19 cellular contexts compared by ENCODE assay signal in genomic region chr4:118340109-118340508, GRCh38. TPM values are rescaled to one million over a fixed set of nuclear protein-coding genes. Genes with fewer than 3 reads are reported as not detected.
DNase-seq lines count a peak whose midpoint lies in the region; ATAC-seq, FAIRE-seq and TF ChIP-seq lines count a peak whose summit lies in the region.
"Had no signal": no experiment of that assay in that cellular context is flagged by ENCODE, and none has a peak within 500 bp of the region (broad histone marks: within the 10 kb centered on the region; RNA-seq: fewer than 3 reads in every experiment).

No MANE protein-coding gene starts in this region.

- no peaks in the 10 kb centered on the region for H3K9me3 ChIP-seq in GM23248 (ENCODE audit: low read depth)
- H3K9me3 ChIP-seq in IMR-90 (ENCODE audit: control insufficient read depth, insufficient read depth, low read length), result no peaks in the 10 kb centered on the region
- no peaks in the 10 kb centered on the region for H3K9me3 ChIP-seq in SK-N-SH
- H3K9me3 ChIP-seq: BLaER1 had no signal

- no peaks in the 10 kb centered on the region for H3K36me3 ChIP-seq in GM23248 (ENCODE audit: low read depth)
- 0 out of 2 replicates have a peak, but pooled peaks cover 2% of the 10 kb centered on the region for H3K36me3 ChIP-seq in IMR-90 (ENCODE audit: control insufficient read depth, insufficient read depth, low read length)
- H3K36me3 ChIP-seq in SK-N-SH (replicated peaks in 1 of 2; ENCODE audit: control insufficient read depth in 1 of 2, insufficient read depth in 2 of 2, low read length in 1 of 2), result peaks cover 3 to 5% of the 10 kb centered on the region in 2 experiments
- H3K36me3 ChIP-seq: BLaER1 had no signal

- TF ChIP-seq EP300 in SK-N-SH (IDR thresholded peaks at IDR 0.05; ENCODE audit: borderline replicate concordance in 1 of 2, low read depth in 1 of 2, low read length in 1 of 2), result peak in 1 of 2 experiments; percentile 44; a peak in 1 of 4 replicates

- intact Hi-C loops in IMR-90 (cut with micrococcal nuclease), result loop anchor here (10.0 kb wide), 1 partner anchor 165 kb away; no protein-coding TSS in a partner anchor

- TF ChIP-seq RAD21 in IMR-90 (IDR thresholded peaks at IDR 0.05; ENCODE audit: low read length) (no peak), SK-N-SH (IDR thresholded peaks at IDR 0.05; ENCODE audit: low read length) (no peak)

- H3F3A ChIP-seq in GM23248 (ENCODE audit: insufficient read depth) (peaks cover 32% of the 10 kb centered on the region), SK-N-SH (replicated peaks; ENCODE audit: insufficient read depth) (peaks cover 24% of the 10 kb centered on the region)

- H3K27ac ChIP-seq in GM23248 (peak overlapping the region; percentile 80), IMR-90 (ENCODE audit: insufficient read depth, low read length) (peak overlapping the region; percentile 89), SK-N-SH (ENCODE audit: low read depth in 2 of 2, low read length in 1 of 2) (peak overlapping the region; percentile 55 to 92), foreskin keratinocyte (peak overlapping the region; percentile 19)
- H3K27ac ChIP-seq: BLaER1 had no signal

- H2BK15ac ChIP-seq in IMR-90 (ENCODE audit: low read depth, low read length), result peak overlapping the region; percentile 60; the same call in 2 of the 3 replicates

- peak overlapping the region; percentile 79 for H2BK120ac ChIP-seq in IMR-90 (ENCODE audit: low read depth, low read length)

- H3K27me3 ChIP-seq in GM23248 (replicated peaks; ENCODE audit: insufficient read depth), result no peaks in the 10 kb centered on the region
- H3K27me3 ChIP-seq in IMR-90 (ENCODE audit: control insufficient read depth, insufficient read depth, low read length), result no peaks in the 10 kb centered on the region
- H3K27me3 ChIP-seq in SK-N-SH (ENCODE audit: insufficient read depth), result no peaks in the 10 kb centered on the region
- H3K27me3 ChIP-seq in foreskin keratinocyte, result no peaks in the 10 kb centered on the region
- H3K27me3 ChIP-seq: BLaER1 had no signal

- peak overlapping the region; percentile 73; the same call in 1 of the 2 replicates for H3K4ac ChIP-seq in IMR-90 (ENCODE audit: low read depth, low read length)

- in situ Hi-C loops in GM23248 (cut with MboI), result no loop called here
- in situ Hi-C loops in IMR-90 (cut with MboI; ENCODE audit: low sequenced_read_pairs), result no loop called here

- H2AFZ ChIP-seq in GM23248, result no peak overlapping the region
- no peak overlapping the region for H2AFZ ChIP-seq in IMR-90 (replicated peaks; ENCODE audit: low read length, poor library complexity)
- H2AFZ ChIP-seq in SK-N-SH (ENCODE audit: low read depth), result no peak overlapping the region

- H3K4me1 ChIP-seq in GM23248 (ENCODE audit: insufficient read depth) (peaks cover 31% of the 10 kb centered on the region), IMR-90 (ENCODE audit: control insufficient read depth, insufficient read depth, low read length) (peaks cover 18% of the 10 kb centered on the region), SK-N-SH (ENCODE audit: control insufficient read depth in 1 of 2, insufficient read depth in 2 of 2, low read depth in 1 of 2, low read length in 1 of 2) (peaks cover 23 to 34% of the 10 kb centered on the region in 2 experiments), foreskin keratinocyte (peaks cover 36% of the 10 kb centered on the region)
- H3K4me1 ChIP-seq: BLaER1 had no signal

- no peak overlapping the region for H2AK9ac ChIP-seq in IMR-90 (replicated peaks; ENCODE audit: low read depth, low read length, poor library complexity)

- no peak overlapping the region for H3K27ac Mint-ChIP-seq in immature natural killer cell
- H3K27ac Mint-ChIP-seq: CD8-positive, alpha-beta T cell; T-cell had no signal

- peaks cover 0 to 4% (median 0%) of the 10 kb centered on the region in 6 donors for H3K9me3 Mint-ChIP-seq in immature natural killer cell
- H3K9me3 Mint-ChIP-seq: CD8-positive, alpha-beta T cell; T-cell had no signal

- POLR2A ChIA-PET in IMR-90 (lab: Charles Lee; ENCODE audit: unreplicated experiment) (no interaction called here), SK-N-SH (lab: Yijun Ruan, JAX) (interaction anchor here (0.5 kb wide), 1 partner anchor 12 kb away, joined by 3 read pairs; no protein-coding TSS in a partner anchor)

- H3K9me2 ChIP-seq in GM23248 (ENCODE audit: insufficient read depth) (no peaks in the 10 kb centered on the region), SK-N-SH (no peaks in the 10 kb centered on the region)

- H3K4me2 ChIP-seq in GM23248 (ENCODE audit: unreplicated experiment) (peak overlapping the region; percentile 58), IMR-90 (ENCODE audit: low read depth, low read length) (peak overlapping the region; percentile 16; the same call in 1 of the 2 replicates), SK-N-SH (peak overlapping the region; percentile 59)
- H3K4me2 ChIP-seq: BLaER1 had no signal

- TF ChIP-seq CTCF in IMR-90 (conservative IDR thresholded peaks at IDR 0.05; ENCODE audit: low read depth, low read length), result no peak
- no peak for TF ChIP-seq CTCF in SK-N-SH (IDR thresholded peaks at IDR 0.05)
- no peak for TF ChIP-seq CTCF in foreskin keratinocyte (conservative IDR thresholded peaks at IDR 0.05)

- peaks cover 2 to 3% (median 3%) of the 10 kb centered on the region in 3 donors for H3K27me3 Mint-ChIP-seq in immature natural killer cell (ENCODE audit: low read depth in 3 of 3)

- no peaks in the 10 kb centered on the region for H4K20me1 ChIP-seq in GM23248 (ENCODE audit: insufficient read depth)
- no peaks in the 10 kb centered on the region for H4K20me1 ChIP-seq in IMR-90 (ENCODE audit: insufficient read depth, low read length)
- no peaks in the 10 kb centered on the region for H4K20me1 ChIP-seq in SK-N-SH (ENCODE audit: insufficient read depth)
- H4K20me1 ChIP-seq: BLaER1 had no signal

- peak overlapping the region; percentile 86; the same call in 1 of the 2 replicates for H2AK5ac ChIP-seq in IMR-90 (ENCODE audit: low read depth, low read length)

- H3K79me2 ChIP-seq in GM23248 (ENCODE audit: insufficient read depth), result 0 out of 2 replicates have a peak, but pooled peaks cover 7% of the 10 kb centered on the region
- peaks cover 72% of the 10 kb centered on the region for H3K79me2 ChIP-seq in SK-N-SH (ENCODE audit: insufficient read depth)

- BruUV-seq in IMR-90 (replicated peaks; lab: Mats Ljungman, UMichigan), result no TSS peak

- CTCF ChIA-PET in IMR-90 (lab: Yijun Ruan, JAX) (interaction anchor here (2.6 kb wide), 1 partner anchor 13 kb away, joined by 9 read pairs; the partner anchor contains the start of gene PRSS12), SK-N-SH (lab: Yijun Ruan, JAX) (interaction anchor here (0.6 to 10.3 kb wide), 3 partner anchors 13 to 61 kb away, joined by 3 to 102 read pairs (median 4); partner anchors contain the start of gene PRSS12)

- no peak overlapping the region for H3K4me3 ChIP-seq in GM23248
- H3K4me3 ChIP-seq in IMR-90 (ENCODE audit: insufficient read depth, low read depth, low read length), result no peak overlapping the region
- H3K4me3 ChIP-seq in SK-N-SH (ENCODE audit: low read depth in 2 of 2, low read length in 1 of 2), result no peak overlapping the region
- H3K4me3 ChIP-seq: BLaER1, K562 had no signal

- no peaks in the 10 kb centered on the region for H3K4me1 Mint-ChIP-seq in immature natural killer cell
- H3K4me1 Mint-ChIP-seq: T-cell had no signal

- WGBS in GM23248 (ENCODE audit: low coverage in 1 of 2, low lambda C conversion rate in 2 of 2, missing lambda C conversion rate in 2 of 2), 2 experiments, result 37 to 39% methylated on average over 2 of the region's 2 CpGs
- no CpG with 5 or more reads among the region's 2 CpGs for WGBS in IMR-90 (ENCODE audit: extremely low coverage in 2 of 2, insufficient read length in 1 of 2), 2 experiments
- WGBS in SK-N-SH (ENCODE audit: low lambda C conversion rate), result 46% methylated on average over 2 of the region's 2 CpGs

- H3K18ac ChIP-seq in IMR-90 (ENCODE audit: low read depth, low read length), result peak overlapping the region; percentile 95

- no peak for FAIRE-seq in GM12892 (lab: Jason Lieb, UNC)
- FAIRE-seq: G401.6, K562 had no signal

- peak overlapping the region; percentile 34 for H4K5ac ChIP-seq in IMR-90 (ENCODE audit: low read depth, low read length)

- peaks cover 13% of the 10 kb centered on the region for H3K9me1 ChIP-seq in IMR-90 (ENCODE audit: insufficient read depth, low read length)

- H3K23ac ChIP-seq in IMR-90 (ENCODE audit: low read depth, low read length), result no peak overlapping the region

- H2BK5ac ChIP-seq in IMR-90 (ENCODE audit: low read depth, low read length, poor library complexity, severe bottlenecking), result peak overlapping the region; percentile 98

- peak overlapping the region; percentile 86; the same call in 1 of the 2 replicates for H2BK20ac ChIP-seq in IMR-90 (ENCODE audit: low read depth, low read length)

- no peak overlapping the region for H3K56ac ChIP-seq in IMR-90 (ENCODE audit: extremely low read depth, insufficient read depth, low read length)

- H3K9ac ChIP-seq in GM23248 (no peak overlapping the region), IMR-90 (ENCODE audit: low read depth, low read length) (no peak overlapping the region), SK-N-SH (peak overlapping the region; percentile 53; the same call in 1 of the 2 replicates)
- H3K9ac ChIP-seq: BLaER1 had no signal

- ATAC-seq in IMR-90 (ENCODE audit: low read depth) (no peak), foreskin keratinocyte (peak; percentile 13), HG02970 (IDR thresholded peaks at IDR 0.05; ENCODE audit: low FRiP score, unreplicated experiment) (no peak)
- ATAC-seq: CD8-positive, alpha-beta T cell; HCT116; K562; Right ventricle myocardium inferior; T-cell had no signal

- H3K79me1 ChIP-seq in IMR-90 (ENCODE audit: low read depth in 1 of 2, low read length in 2 of 2), result peaks cover 30 to 39% of the 10 kb centered on the region in 2 experiments

- peak overlapping the region; percentile 27 to 71; a peak in 3 of 4 replicates for H4K8ac ChIP-seq in IMR-90 (ENCODE audit: low read depth in 2 of 2, low read length in 2 of 2)

- no peaks in the 10 kb centered on the region for H3K36me3 Mint-ChIP-seq in immature natural killer cell
- H3K36me3 Mint-ChIP-seq: CD8-positive, alpha-beta T cell; T-cell had no signal

- H4K91ac ChIP-seq in IMR-90 (ENCODE audit: insufficient read depth, low read depth, low read length), result peak overlapping the region; percentile 76

- no peak overlapping the region for H3K4me3 Mint-ChIP-seq in immature natural killer cell
- H3K4me3 Mint-ChIP-seq: CD8-positive, alpha-beta T cell; T-cell had no signal

- dilution Hi-C loops in IMR-90 (cut with HindIII; ENCODE audit: low sequenced_read_pairs, unreplicated experiment), result no loop called here

- peak overlapping the region; percentile 68 for H3K14ac ChIP-seq in IMR-90 (replicated peaks; ENCODE audit: low read depth, low read length)

- TF ChIP-seq POLR2A in IMR-90 (IDR thresholded peaks at IDR 0.05; ENCODE audit: low read depth, low read length), result no peak
- no peak for TF ChIP-seq POLR2A in GM12892 (IDR thresholded peaks at IDR 0.05; ENCODE audit: low read depth, low read length)

- DNase-seq in GM23248 (peak; percentile 24), IMR-90 (no peak), SK-N-SH (peak; percentile 15), foreskin keratinocyte (no peak), GM12892 (ENCODE audit: insufficient read length) (no peak), immature natural killer cell (no peak), NCI-H2029 treated with DMSO at 0.1 percent for 48 hours (lab: John Stamatoyannopoulos, UW) (no peak)
- DNase-seq: CD8-positive, alpha-beta T cell; DMS79 treated with DMSO at 0.1 percent for 48 hours; NCI-H1436; NCI-H226; NCI-H524 treated with DMSO at 0.1 percent for 48 hours; T-cell had no signal

RNA-seq across cellular contexts. Expression of gene PRSS12, which starts 12.7 kb away (rescaled TPM):
- 30.0 and 33.6 TPM in 2 replicates for total RNA-seq in GM23248 (2014; rRNA removed; shearing (Covaris generic))
- polyA plus RNA-seq in GM23248 (2016; fragmentation: Nextera tagmentation; extraction: Ambion mirVana), result 10.0 and 10.2 TPM in 2 replicates
- 51.1 and 62.2 TPM in 2 replicates for total RNA-seq in IMR-90 (2012; rRNA removed)
- 57.5 and 71.5 TPM in 2 replicates for polyA plus RNA-seq in IMR-90 (2012; rRNA removed)
- 36.6 TPM in 2 replicates for polyA plus RNA-seq in IMR-90 (2012; cell fraction: cytosol; rRNA removed)
- 30.0 and 140 TPM in 2 replicates for polyA plus RNA-seq in IMR-90 (2012; cell fraction: nucleus; rRNA removed; ENCODE audit: low replicate concordance)
- 134 and 137 TPM in 2 replicates for polyA plus RNA-seq in SK-N-SH (2012; rRNA removed)
- 177 and 193 TPM in 2 replicates for polyA plus RNA-seq in SK-N-SH (2012; cell fraction: cytosol; rRNA removed)
- polyA plus RNA-seq in SK-N-SH (2012; cell fraction: nucleus; rRNA removed), result 101 and 180 TPM in 2 replicates
- 19.4 and 22.8 TPM in 2 replicates for total RNA-seq in foreskin keratinocyte
- 9.0 and 9.5 TPM in 2 replicates for polyA plus RNA-seq in foreskin keratinocyte
- polyA plus RNA-seq in GM12892 (2012; ENCODE audit: missing spikeins), result 0.19 TPM
- polyA plus RNA-seq in immature natural killer cell, result not detected
- total RNA-seq: CD8-positive, alpha-beta T cell; Right ventricle myocardium inferior had no signal

Comparison
In these comparisons a context has a peak if more than half of its experiments do, and no peak if none do; other contexts are left out.
1. DNase-seq: peak in GM23248 (single experiment) and SK-N-SH (single experiment); none in IMR-90 (single experiment), foreskin keratinocyte (0 of 2), GM12892 (single experiment), immature natural killer cell (0 of 3) and NCI-H2029 treated with DMSO at 0.1 percent for 48 hours (single experiment).
2. H3K27ac ChIP-seq: peak in every context shown above with its lines; median percentile 89 in IMR-90; 80 in GM23248; 74 in SK-N-SH; 19 in foreskin keratinocyte.
3. Peak in every context shown above with its lines, with median percentiles within 50 percentile points of each other: H3K4me2 ChIP-seq.